In the genomic region with DNA sequence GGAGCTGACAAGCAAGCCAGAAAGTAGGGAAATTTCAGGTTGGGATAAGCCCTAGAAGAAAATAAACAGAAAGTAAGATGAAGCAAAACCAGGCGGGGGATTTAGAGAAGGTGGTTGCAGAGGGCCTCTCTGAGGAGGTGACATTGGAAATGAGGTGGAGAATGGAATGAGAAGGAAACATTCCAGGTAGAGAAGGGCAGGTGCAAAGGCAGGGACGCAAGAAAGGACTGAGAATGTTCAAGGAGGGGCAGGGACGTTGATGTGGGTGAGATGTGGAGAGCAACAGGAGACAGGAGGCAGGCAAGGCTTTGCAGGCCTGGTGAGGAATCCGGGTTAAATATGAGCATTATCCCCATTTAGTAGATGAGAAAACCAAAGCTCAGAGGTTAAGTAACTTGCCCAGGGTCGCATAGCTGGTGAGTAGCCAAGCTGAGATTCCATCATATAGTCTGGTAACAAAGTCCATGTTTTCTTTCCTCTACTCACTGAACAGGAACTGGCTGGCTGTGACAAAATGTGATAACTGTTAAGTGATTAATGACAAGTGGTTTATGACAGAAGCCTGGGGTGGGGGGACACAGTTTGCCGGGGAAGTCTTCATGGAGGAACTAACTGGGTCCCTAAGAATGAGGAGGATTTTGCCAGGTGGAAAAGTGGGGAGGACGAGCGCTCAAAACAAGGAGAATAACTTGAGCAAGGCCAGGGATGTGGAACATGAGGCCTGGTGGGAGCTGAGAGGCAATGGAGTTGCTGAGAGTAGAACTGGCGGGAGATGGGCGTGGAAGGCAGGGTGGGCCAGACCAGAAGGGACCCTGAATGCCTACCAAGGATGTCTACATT, we compare ENCODE assay signal across 1 cellular context.
TF ChIP-seq lines count a peak whose summit lies in the region.

No MANE protein-coding gene starts in this region.

TF ChIP-seq in HepG2, 621 proteins besides CTCF, POLR2A, EP300 and RAD21 (continued from another document and continues in another):
- TF ChIP-seq, protein P1, sequence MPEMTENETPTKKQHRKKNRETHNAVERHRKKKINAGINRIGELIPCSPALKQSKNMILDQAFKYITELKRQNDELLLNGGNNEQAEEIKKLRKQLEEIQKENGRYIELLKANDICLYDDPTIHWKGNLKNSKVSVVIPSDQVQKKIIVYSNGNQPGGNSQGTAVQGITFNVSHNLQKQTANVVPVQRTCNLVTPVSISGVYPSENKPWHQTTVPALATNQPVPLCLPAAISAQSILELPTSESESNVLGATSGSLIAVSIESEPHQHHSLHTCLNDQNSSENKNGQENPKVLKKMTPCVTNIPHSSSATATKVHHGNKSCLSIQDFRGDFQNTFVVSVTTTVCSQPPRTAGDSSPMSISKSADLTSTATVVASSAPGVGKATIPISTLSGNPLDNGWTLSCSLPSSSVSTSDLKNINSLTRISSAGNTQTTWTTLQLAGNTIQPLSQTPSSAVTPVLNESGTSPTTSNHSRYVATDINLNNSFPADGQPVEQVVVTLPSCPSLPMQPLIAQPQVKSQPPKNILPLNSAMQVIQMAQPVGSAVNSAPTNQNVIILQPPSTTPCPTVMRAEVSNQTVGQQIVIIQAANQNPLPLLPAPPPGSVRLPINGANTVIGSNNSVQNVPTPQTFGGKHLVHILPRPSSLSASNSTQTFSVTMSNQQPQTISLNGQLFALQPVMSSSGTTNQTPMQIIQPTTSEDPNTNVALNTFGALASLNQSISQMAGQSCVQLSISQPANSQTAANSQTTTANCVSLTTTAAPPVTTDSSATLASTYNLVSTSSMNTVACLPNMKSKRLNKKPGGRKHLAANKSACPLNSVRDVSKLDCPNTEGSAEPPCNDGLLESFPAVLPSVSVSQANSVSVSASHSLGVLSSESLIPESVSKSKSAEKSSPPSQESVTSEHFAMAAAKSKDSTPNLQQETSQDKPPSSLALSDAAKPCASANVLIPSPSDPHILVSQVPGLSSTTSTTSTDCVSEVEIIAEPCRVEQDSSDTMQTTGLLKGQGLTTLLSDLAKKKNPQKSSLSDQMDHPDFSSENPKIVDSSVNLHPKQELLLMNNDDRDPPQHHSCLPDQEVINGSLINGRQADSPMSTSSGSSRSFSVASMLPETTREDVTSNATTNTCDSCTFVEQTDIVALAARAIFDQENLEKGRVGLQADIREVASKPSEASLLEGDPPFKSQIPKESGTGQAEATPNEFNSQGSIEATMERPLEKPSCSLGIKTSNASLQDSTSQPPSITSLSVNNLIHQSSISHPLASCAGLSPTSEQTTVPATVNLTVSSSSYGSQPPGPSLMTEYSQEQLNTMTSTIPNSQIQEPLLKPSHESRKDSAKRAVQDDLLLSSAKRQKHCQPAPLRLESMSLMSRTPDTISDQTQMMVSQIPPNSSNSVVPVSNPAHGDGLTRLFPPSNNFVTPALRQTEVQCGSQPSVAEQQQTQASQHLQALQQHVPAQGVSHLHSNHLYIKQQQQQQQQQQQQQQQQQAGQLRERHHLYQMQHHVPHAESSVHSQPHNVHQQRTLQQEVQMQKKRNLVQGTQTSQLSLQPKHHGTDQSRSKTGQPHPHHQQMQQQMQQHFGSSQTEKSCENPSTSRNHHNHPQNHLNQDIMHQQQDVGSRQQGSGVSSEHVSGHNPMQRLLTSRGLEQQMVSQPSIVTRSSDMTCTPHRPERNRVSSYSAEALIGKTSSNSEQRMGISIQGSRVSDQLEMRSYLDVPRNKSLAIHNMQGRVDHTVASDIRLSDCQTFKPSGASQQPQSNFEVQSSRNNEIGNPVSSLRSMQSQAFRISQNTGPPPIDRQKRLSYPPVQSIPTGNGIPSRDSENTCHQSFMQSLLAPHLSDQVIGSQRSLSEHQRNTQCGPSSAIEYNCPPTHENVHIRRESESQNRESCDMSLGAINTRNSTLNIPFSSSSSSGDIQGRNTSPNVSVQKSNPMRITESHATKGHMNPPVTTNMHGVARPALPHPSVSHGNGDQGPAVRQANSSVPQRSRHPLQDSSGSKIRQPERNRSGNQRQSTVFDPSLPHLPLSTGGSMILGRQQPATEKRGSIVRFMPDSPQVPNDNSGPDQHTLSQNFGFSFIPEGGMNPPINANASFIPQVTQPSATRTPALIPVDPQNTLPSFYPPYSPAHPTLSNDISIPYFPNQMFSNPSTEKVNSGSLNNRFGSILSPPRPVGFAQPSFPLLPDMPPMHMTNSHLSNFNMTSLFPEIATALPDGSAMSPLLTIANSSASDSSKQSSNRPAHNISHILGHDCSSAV (CRISPR knock-in tag; IDR thresholded peaks at IDR 0.05; ENCODE audit: borderline replicate concordance), result 0 out of 2 replicates have a peak, but pooled peaks have one; percentile 90
- TF ChIP-seq, protein P2, sequence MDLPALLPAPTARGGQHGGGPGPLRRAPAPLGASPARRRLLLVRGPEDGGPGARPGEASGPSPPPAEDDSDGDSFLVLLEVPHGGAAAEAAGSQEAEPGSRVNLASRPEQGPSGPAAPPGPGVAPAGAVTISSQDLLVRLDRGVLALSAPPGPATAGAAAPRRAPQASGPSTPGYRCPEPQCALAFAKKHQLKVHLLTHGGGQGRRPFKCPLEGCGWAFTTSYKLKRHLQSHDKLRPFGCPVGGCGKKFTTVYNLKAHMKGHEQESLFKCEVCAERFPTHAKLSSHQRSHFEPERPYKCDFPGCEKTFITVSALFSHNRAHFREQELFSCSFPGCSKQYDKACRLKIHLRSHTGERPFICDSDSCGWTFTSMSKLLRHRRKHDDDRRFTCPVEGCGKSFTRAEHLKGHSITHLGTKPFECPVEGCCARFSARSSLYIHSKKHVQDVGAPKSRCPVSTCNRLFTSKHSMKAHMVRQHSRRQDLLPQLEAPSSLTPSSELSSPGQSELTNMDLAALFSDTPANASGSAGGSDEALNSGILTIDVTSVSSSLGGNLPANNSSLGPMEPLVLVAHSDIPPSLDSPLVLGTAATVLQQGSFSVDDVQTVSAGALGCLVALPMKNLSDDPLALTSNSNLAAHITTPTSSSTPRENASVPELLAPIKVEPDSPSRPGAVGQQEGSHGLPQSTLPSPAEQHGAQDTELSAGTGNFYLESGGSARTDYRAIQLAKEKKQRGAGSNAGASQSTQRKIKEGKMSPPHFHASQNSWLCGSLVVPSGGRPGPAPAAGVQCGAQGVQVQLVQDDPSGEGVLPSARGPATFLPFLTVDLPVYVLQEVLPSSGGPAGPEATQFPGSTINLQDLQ (CRISPR knock-in tag; IDR thresholded peaks at IDR 0.05), result no peak
- TF ChIP-seq, protein P3, sequence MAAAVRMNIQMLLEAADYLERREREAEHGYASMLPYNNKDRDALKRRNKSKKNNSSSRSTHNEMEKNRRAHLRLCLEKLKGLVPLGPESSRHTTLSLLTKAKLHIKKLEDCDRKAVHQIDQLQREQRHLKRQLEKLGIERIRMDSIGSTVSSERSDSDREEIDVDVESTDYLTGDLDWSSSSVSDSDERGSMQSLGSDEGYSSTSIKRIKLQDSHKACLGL (CRISPR knock-in tag; IDR thresholded peaks at IDR 0.05), result 0 out of 2 replicates have a peak, but pooled peaks have one; percentile 44
- TF ChIP-seq, protein P4, sequence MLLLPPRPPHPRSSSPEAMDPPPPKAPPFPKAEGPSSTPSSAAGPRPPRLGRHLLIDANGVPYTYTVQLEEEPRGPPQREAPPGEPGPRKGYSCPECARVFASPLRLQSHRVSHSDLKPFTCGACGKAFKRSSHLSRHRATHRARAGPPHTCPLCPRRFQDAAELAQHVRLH (CRISPR knock-in tag; IDR thresholded peaks at IDR 0.05; ENCODE audit: borderline replicate concordance, low read depth), result peak; percentile 98
- no peak for TF ChIP-seq TAF1 (CRISPR knock-in tag; IDR thresholded peaks at IDR 0.05)
- TF ChIP-seq ZNF180 (CRISPR knock-in tag; IDR thresholded peaks at IDR 0.05; ENCODE audit: borderline replicate concordance, low read depth), result no peak
- no peak for TF ChIP-seq ZBTB42 (CRISPR knock-in tag; IDR thresholded peaks at IDR 0.05)
- TF ChIP-seq, protein P5, sequence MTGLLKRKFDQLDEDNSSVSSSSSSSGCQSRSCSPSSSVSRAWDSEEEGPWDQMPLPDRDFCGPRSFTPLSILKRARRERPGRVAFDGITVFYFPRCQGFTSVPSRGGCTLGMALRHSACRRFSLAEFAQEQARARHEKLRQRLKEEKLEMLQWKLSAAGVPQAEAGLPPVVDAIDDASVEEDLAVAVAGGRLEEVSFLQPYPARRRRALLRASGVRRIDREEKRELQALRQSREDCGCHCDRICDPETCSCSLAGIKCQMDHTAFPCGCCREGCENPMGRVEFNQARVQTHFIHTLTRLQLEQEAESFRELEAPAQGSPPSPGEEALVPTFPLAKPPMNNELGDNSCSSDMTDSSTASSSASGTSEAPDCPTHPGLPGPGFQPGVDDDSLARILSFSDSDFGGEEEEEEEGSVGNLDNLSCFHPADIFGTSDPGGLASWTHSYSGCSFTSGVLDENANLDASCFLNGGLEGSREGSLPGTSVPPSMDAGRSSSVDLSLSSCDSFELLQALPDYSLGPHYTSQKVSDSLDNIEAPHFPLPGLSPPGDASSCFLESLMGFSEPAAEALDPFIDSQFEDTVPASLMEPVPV (CRISPR knock-in tag; IDR thresholded peaks at IDR 0.05), result peak; percentile 50; the same call in 1 of the 2 replicates
- TF ChIP-seq, protein P6, sequence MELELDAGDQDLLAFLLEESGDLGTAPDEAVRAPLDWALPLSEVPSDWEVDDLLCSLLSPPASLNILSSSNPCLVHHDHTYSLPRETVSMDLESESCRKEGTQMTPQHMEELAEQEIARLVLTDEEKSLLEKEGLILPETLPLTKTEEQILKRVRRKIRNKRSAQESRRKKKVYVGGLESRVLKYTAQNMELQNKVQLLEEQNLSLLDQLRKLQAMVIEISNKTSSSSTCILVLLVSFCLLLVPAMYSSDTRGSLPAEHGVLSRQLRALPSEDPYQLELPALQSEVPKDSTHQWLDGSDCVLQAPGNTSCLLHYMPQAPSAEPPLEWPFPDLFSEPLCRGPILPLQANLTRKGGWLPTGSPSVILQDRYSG (CRISPR knock-in tag; IDR thresholded peaks at IDR 0.05), result no peak
- no peak for TF ChIP-seq ZFP37 (CRISPR knock-in tag; IDR thresholded peaks at IDR 0.05; ENCODE audit: borderline replicate concordance)
- TF ChIP-seq, protein P7, sequence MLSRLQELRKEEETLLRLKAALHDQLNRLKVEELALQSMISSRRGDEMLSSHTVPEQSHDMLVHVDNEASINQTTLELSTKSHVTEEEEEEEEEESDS (CRISPR knock-in tag; IDR thresholded peaks at IDR 0.05; ENCODE audit: borderline replicate concordance), result no peak
- no peak; the same call in 1 of the 2 replicates for TF ChIP-seq ARNTL (CRISPR knock-in tag; IDR thresholded peaks at IDR 0.05)
- TF ChIP-seq ZNF598 (CRISPR knock-in tag; IDR thresholded peaks at IDR 0.05; ENCODE audit: borderline replicate concordance), result 0 out of 2 replicates have a peak, but pooled peaks have one; percentile 55
- no peak for TF ChIP-seq SETDB1 (CRISPR knock-in tag; IDR thresholded peaks at IDR 0.05; ENCODE audit: borderline replicate concordance)
- TF ChIP-seq, protein P8, sequence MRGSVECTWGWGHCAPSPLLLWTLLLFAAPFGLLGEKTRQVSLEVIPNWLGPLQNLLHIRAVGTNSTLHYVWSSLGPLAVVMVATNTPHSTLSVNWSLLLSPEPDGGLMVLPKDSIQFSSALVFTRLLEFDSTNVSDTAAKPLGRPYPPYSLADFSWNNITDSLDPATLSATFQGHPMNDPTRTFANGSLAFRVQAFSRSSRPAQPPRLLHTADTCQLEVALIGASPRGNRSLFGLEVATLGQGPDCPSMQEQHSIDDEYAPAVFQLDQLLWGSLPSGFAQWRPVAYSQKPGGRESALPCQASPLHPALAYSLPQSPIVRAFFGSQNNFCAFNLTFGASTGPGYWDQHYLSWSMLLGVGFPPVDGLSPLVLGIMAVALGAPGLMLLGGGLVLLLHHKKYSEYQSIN (CRISPR knock-in tag; IDR thresholded peaks at IDR 0.05; ENCODE audit: borderline replicate concordance), result no peak
- TF ChIP-seq BRD4 (CRISPR knock-in tag; IDR thresholded peaks at IDR 0.05), result peak; percentile 65; the same call in 1 of the 2 replicates
- TF ChIP-seq ZNF441 (CRISPR knock-in tag; IDR thresholded peaks at IDR 0.05; ENCODE audit: borderline replicate concordance), result no peak
- TF ChIP-seq TMF1 (CRISPR knock-in tag; IDR thresholded peaks at IDR 0.05; ENCODE audit: low read depth), result no peak
- TF ChIP-seq ZNF207 (IDR thresholded peaks at IDR 0.05; ENCODE audit: borderline replicate concordance), result no peak
- peak; percentile 82; the same call in 1 of the 2 replicates for TF ChIP-seq SOX5 (CRISPR knock-in tag; IDR thresholded peaks at IDR 0.05; ENCODE audit: borderline replicate concordance)
- no peak for TF ChIP-seq ZNF329 (CRISPR knock-in tag; IDR thresholded peaks at IDR 0.05; ENCODE audit: low read depth)
- no peak for TF ChIP-seq CHD2 (IDR thresholded peaks at IDR 0.05; ENCODE audit: low read depth, low read length)
- TF ChIP-seq, protein P9, sequence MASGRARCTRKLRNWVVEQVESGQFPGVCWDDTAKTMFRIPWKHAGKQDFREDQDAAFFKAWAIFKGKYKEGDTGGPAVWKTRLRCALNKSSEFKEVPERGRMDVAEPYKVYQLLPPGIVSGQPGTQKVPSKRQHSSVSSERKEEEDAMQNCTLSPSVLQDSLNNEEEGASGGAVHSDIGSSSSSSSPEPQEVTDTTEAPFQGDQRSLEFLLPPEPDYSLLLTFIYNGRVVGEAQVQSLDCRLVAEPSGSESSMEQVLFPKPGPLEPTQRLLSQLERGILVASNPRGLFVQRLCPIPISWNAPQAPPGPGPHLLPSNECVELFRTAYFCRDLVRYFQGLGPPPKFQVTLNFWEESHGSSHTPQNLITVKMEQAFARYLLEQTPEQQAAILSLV (CRISPR knock-in tag; IDR thresholded peaks at IDR 0.05; ENCODE audit: borderline replicate concordance), result no peak
- no peak for TF ChIP-seq ZBTB8A (CRISPR knock-in tag; IDR thresholded peaks at IDR 0.05; ENCODE audit: borderline replicate concordance, low read depth)
- TF ChIP-seq POLR2AphosphoS2 (IDR thresholded peaks at IDR 0.05; ENCODE audit: low read depth, low read length), result no peak
- TF ChIP-seq, protein P10, sequence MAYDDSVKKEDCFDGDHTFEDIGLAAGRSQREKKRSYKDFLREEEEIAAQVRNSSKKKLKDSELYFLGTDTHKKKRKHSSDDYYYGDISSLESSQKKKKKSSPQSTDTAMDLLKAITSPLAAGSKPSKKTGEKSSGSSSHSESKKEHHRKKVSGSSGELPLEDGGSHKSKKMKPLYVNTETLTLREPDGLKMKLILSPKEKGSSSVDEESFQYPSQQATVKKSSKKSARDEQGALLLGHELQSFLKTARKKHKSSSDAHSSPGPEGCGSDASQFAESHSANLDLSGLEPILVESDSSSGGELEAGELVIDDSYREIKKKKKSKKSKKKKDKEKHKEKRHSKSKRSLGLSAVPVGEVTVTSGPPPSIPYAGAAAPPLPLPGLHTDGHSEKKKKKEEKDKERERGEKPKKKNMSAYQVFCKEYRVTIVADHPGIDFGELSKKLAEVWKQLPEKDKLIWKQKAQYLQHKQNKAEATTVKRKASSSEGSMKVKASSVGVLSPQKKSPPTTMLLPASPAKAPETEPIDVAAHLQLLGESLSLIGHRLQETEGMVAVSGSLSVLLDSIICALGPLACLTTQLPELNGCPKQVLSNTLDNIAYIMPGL (CRISPR knock-in tag; IDR thresholded peaks at IDR 0.05; ENCODE audit: borderline replicate concordance in 1 of 2, low read depth in 1 of 2), result peak; percentile 42 to 87; a peak in 2 of 4 replicates
- no peak for TF ChIP-seq ZFP36L2 (CRISPR knock-in tag; IDR thresholded peaks at IDR 0.05)
- TF ChIP-seq KDM3A (CRISPR knock-in tag; IDR thresholded peaks at IDR 0.05; ENCODE audit: low read depth), result peak; percentile 72; the same call in 1 of the 2 replicates
- no peak for TF ChIP-seq TOPORS (CRISPR knock-in tag; IDR thresholded peaks at IDR 0.05)
- TF ChIP-seq ZNF773 (CRISPR knock-in tag; IDR thresholded peaks at IDR 0.05; ENCODE audit: borderline replicate concordance), result no peak
- TF ChIP-seq, protein P11, sequence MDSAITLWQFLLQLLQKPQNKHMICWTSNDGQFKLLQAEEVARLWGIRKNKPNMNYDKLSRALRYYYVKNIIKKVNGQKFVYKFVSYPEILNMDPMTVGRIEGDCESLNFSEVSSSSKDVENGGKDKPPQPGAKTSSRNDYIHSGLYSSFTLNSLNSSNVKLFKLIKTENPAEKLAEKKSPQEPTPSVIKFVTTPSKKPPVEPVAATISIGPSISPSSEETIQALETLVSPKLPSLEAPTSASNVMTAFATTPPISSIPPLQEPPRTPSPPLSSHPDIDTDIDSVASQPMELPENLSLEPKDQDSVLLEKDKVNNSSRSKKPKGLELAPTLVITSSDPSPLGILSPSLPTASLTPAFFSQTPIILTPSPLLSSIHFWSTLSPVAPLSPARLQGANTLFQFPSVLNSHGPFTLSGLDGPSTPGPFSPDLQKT (CRISPR knock-in tag; IDR thresholded peaks at IDR 0.05; ENCODE audit: borderline replicate concordance), result 0 out of 2 replicates have a peak, but pooled peaks have one; percentile 24
- no peak for TF ChIP-seq ZNF724P (CRISPR knock-in tag; IDR thresholded peaks at IDR 0.05; ENCODE audit: borderline replicate concordance)
